In genomic region chr7:37150180-37150579, GRCh38 we compare ENCODE assay signal across 19 cellular contexts.
"Had no signal": no experiment of that assay in that cellular context is flagged by ENCODE, and none has a peak within 500 bp of the region (broad histone marks: within the 10 kb centered on the region; RNA-seq: fewer than 3 reads in every experiment).

No MANE protein-coding gene starts in this region.

- DNase-seq: activated CD4-positive, alpha-beta T cell treated with anti-CD3 and anti-CD28 coated beads, Interleukin-2, amount 10 ng/mL, durations not matched to agents 24 days and 14 days; activated CD8-positive, alpha-beta memory T cell treated with anti-CD3 and anti-CD28 coated beads, Interleukin-2, amount 50 U/mL, for 48 hours; activated CD8-positive, alpha-beta T cell treated with anti-CD3 and anti-CD28 coated beads, Interleukin-2, amount 10 ng/mL, durations not matched to agents 7 days and 5 days; activated naive CD4-positive, alpha-beta T cell treated with anti-CD3 and anti-CD28 coated beads for 36 hours; activated naive CD8-positive, alpha-beta T cell treated with anti-CD3 and anti-CD28 coated beads, Interleukin-2, amount 50 U/mL, for 24 hours; aorta; effector memory CD4-positive, alpha-beta T cell; esophagus squamous epithelium; hippocampal formation; left lung; naive thymus-derived CD8-positive, alpha-beta T cell; ovary; stimulated activated CD4-positive, alpha-beta T cell treated with anti-CD3 and anti-CD28 coated beads, Interleukin-4, amount 100 ng/mL, for 4 hours; testis; upper lobe of left lung had no signal

- H3K4me3 ChIP-seq: esophagus squamous epithelium, left lung, ovary, smooth muscle cell, testis, upper lobe of left lung had no signal

- H3K9me3 ChIP-seq: esophagus squamous epithelium, left lung, ovary, testis, upper lobe of left lung had no signal

- H3K27ac Mint-ChIP-seq: activated CD4-positive, alpha-beta T cell treated with anti-CD3 and anti-CD28 coated beads, Interleukin-2, amount 10 ng/mL, durations not matched to agents 24 days and 14 days; activated CD8-positive, alpha-beta T cell treated with anti-CD3 and anti-CD28 coated beads, Interleukin-2, amount 10 ng/mL, durations not matched to agents 7 days and 5 days; activated naive CD4-positive, alpha-beta T cell treated with anti-CD3 and anti-CD28 coated beads for 36 hours; activated naive CD8-positive, alpha-beta T cell treated with anti-CD3 and anti-CD28 coated beads, Interleukin-2, amount 50 U/mL, for 24 hours; dendritic cell treated with granulocyte-macrophage colony-stimulating factor and Interleukin-4, amounts not matched to agents 40 ng/mL and 50 ng/mL, for 4 days; stimulated activated memory B cell treated with anti-CD40 and anti-IgM and Interleukin-4, amounts not matched to agents 10 μg/mL and 1 μg/mL and 100 μg/mL, for 72 hours had no signal

- H3K4me3 Mint-ChIP-seq: activated CD4-positive, alpha-beta T cell treated with anti-CD3 and anti-CD28 coated beads, Interleukin-2, amount 10 ng/mL, durations not matched to agents 24 days and 14 days; activated CD8-positive, alpha-beta T cell treated with anti-CD3 and anti-CD28 coated beads, Interleukin-2, amount 10 ng/mL, durations not matched to agents 7 days and 5 days; activated naive CD4-positive, alpha-beta T cell treated with anti-CD3 and anti-CD28 coated beads for 36 hours; activated naive CD8-positive, alpha-beta T cell treated with anti-CD3 and anti-CD28 coated beads, Interleukin-2, amount 50 U/mL, for 24 hours; dendritic cell treated with granulocyte-macrophage colony-stimulating factor and Interleukin-4, amounts not matched to agents 40 ng/mL and 50 ng/mL, for 4 days; naive thymus-derived CD8-positive, alpha-beta T cell; stimulated activated memory B cell treated with anti-CD40 and anti-IgM and Interleukin-4, amounts not matched to agents 10 μg/mL and 1 μg/mL and 100 μg/mL, for 72 hours had no signal

- H3K4me1 ChIP-seq: esophagus squamous epithelium, left lung, testis, upper lobe of left lung had no signal

- ATAC-seq: activated CD8-positive, alpha-beta T cell treated with anti-CD3 and anti-CD28 coated beads, Interleukin-2, amount 10 ng/mL, durations not matched to agents 7 days and 5 days; activated naive CD8-positive, alpha-beta T cell treated with anti-CD3 and anti-CD28 coated beads, Interleukin-2, amount 50 U/mL, for 24 hours; left lung; naive thymus-derived CD8-positive, alpha-beta T cell; sciatic nerve; stimulated activated memory B cell treated with anti-CD40 and anti-IgM and Interleukin-4, amounts not matched to agents 10 μg/mL and 1 μg/mL and 100 μg/mL, for 72 hours had no signal

- H3K27me3 ChIP-seq: esophagus squamous epithelium, left lung, ovary, testis, upper lobe of left lung had no signal

- H3K27me3 Mint-ChIP-seq: activated CD4-positive, alpha-beta T cell treated with anti-CD3 and anti-CD28 coated beads, Interleukin-2, amount 10 ng/mL, durations not matched to agents 24 days and 14 days; activated naive CD8-positive, alpha-beta T cell treated with anti-CD3 and anti-CD28 coated beads, Interleukin-2, amount 50 U/mL, for 24 hours; dendritic cell treated with granulocyte-macrophage colony-stimulating factor and Interleukin-4, amounts not matched to agents 40 ng/mL and 50 ng/mL, for 4 days; naive thymus-derived CD8-positive, alpha-beta T cell; stimulated activated memory B cell treated with anti-CD40 and anti-IgM and Interleukin-4, amounts not matched to agents 10 μg/mL and 1 μg/mL and 100 μg/mL, for 72 hours had no signal

- H3K36me3 ChIP-seq: esophagus squamous epithelium, ovary had no signal

- H3K9me3 Mint-ChIP-seq: activated CD4-positive, alpha-beta T cell treated with anti-CD3 and anti-CD28 coated beads, Interleukin-2, amount 10 ng/mL, durations not matched to agents 24 days and 14 days; activated naive CD4-positive, alpha-beta T cell treated with anti-CD3 and anti-CD28 coated beads for 36 hours; dendritic cell treated with granulocyte-macrophage colony-stimulating factor and Interleukin-4, amounts not matched to agents 40 ng/mL and 50 ng/mL, for 4 days had no signal

- H3K27ac ChIP-seq: esophagus squamous epithelium, left lung, ovary, testis, upper lobe of left lung had no signal

- H3K4me2 ChIP-seq: smooth muscle cell had no signal
